8 cellular contexts compared by ENCODE assay signal in genomic region chr1:22641906-22642636, GRCh38. TPM values are rescaled to one million over a fixed set of nuclear protein-coding genes. Genes with fewer than 3 reads are reported as not detected.
DNase-seq lines count a peak whose midpoint lies in the region; ATAC-seq, FAIRE-seq and TF ChIP-seq lines count a peak whose summit lies in the region.

No MANE protein-coding gene starts in this region.

- WGBS in gastroesophageal sphincter (ENCODE audit: low coverage in 1 of 2), 2 donors = 0 to 40% methylated on average over 1 to 2 of the region's 18 CpGs
- 6 to 8% methylated on average over 16 to 18 of the region's 18 CpGs for WGBS in pancreas, 2 donors

- TF ChIP-seq CTCF in gastroesophageal sphincter (IDR thresholded peaks at IDR 0.05) = peak in 3 of 4 experiments; percentile 90 to 95 (median 91)
- peak; percentile 80 to 91 (median 88) for TF ChIP-seq CTCF in pancreas (IDR thresholded peaks at IDR 0.05)
- peak; percentile 97 for TF ChIP-seq CTCF in type B pancreatic cell (conservative IDR thresholded peaks at IDR 0.05)

- intact Hi-C loops in pancreas (cut with DNase I) = loop anchor here (2.0 to 10.0 kb wide), 4 partner anchors 220 to 507 kb away; no protein-coding TSS in a partner anchor

- H3K9me3 Mint-ChIP-seq in type B pancreatic cell = no peaks in the 10 kb centered on the region

- H3K36me3 Mint-ChIP-seq in type B pancreatic cell = no peaks in the 10 kb centered on the region

- TF ChIP-seq EP300 in gastroesophageal sphincter (IDR thresholded peaks at IDR 0.05) = no peak

- H3K27ac ChIP-seq in SJCRH30 (no peak overlapping the region), gastroesophageal sphincter (no peak overlapping the region), pancreas (no peak overlapping the region)

- H3K27me3 ChIP-seq in SJCRH30 (peaks cover 15% of the 10 kb centered on the region), gastroesophageal sphincter (peaks cover 72% of the 10 kb centered on the region), pancreas (no peaks in the 10 kb centered on the region)

- no peak overlapping the region for H3K27ac Mint-ChIP-seq in type B pancreatic cell

- no peak overlapping the region for H3K4me3 Mint-ChIP-seq in type B pancreatic cell

- H3K4me1 Mint-ChIP-seq in type B pancreatic cell (ENCODE audit: unreplicated experiment) = no peaks in the 10 kb centered on the region

- TF ChIP-seq POLR2A in gastroesophageal sphincter (IDR thresholded peaks at IDR 0.05) = no peak

- H3K4me1 ChIP-seq in SJCRH30 (no peaks in the 10 kb centered on the region), gastroesophageal sphincter (peaks cover 0 to 10% (median 0%) of the 10 kb centered on the region in 3 donors), pancreas (peaks cover 0 to 4% (median 0%) of the 10 kb centered on the region in 3 donors)

- peak; percentile 76 for ATAC-seq in gastroesophageal sphincter
- peak; percentile 78 to 94 (median 93) for ATAC-seq in pancreas
- ATAC-seq in GM18520 (IDR thresholded peaks at IDR 0.05; ENCODE audit: unreplicated experiment) = no peak

- H3K36me3 ChIP-seq in SJCRH30 = no peaks in the 10 kb centered on the region
- H3K36me3 ChIP-seq in gastroesophageal sphincter = no peaks in the 10 kb centered on the region
- H3K36me3 ChIP-seq in pancreas = no peaks in the 10 kb centered on the region

- DNase-seq in COLO668 (lab: John Stamatoyannopoulos, UW; ENCODE audit: unreplicated experiment) = peak; percentile 85
- peak; percentile 62 for DNase-seq in HTR-8/SVneo (ENCODE audit: insufficient read length, low spot score)
- DNase-seq in SJCRH30 = peak; percentile 79 to 85
- DNase-seq in activated gamma-delta T cell treated with anti-CD3 and anti-CD28 coated beads, Interleukin-2, amount 50 U/mL, for 16 hours (ENCODE audit: low read depth) = peak; percentile 50
- peak; percentile 74 to 96 (median 91) for DNase-seq in pancreas
- peak; percentile 84 for DNase-seq in type B pancreatic cell (ENCODE audit: extremely low spot score, unreplicated experiment)

- peak; percentile 74 for FAIRE-seq in HTR-8/SVneo (lab: Jason Lieb, UNC)
- FAIRE-seq in pancreas (lab: Jason Lieb, UNC) = no peak

- H3K4me3 ChIP-seq in SJCRH30 (no peak overlapping the region), gastroesophageal sphincter (no peak overlapping the region), pancreas (no peak overlapping the region)

- peaks cover 22% of the 10 kb centered on the region for H3K27me3 Mint-ChIP-seq in type B pancreatic cell

- H3K9me3 ChIP-seq in SJCRH30 (replicated peaks) = no peaks in the 10 kb centered on the region
- H3K9me3 ChIP-seq in gastroesophageal sphincter = no peaks in the 10 kb centered on the region
- H3K9me3 ChIP-seq in pancreas = no peaks in the 10 kb centered on the region

RNA-seq across cellular contexts. Expression of gene C1QC, which starts 1.4 kb away (rescaled TPM):
- not detected in 2 replicates for total RNA-seq in SJCRH30 (2014; rRNA removed; shearing (Covaris generic))
- total RNA-seq in gastroesophageal sphincter (100 to 1,000 TPM in 2 of 4 donors, 10 to 100 TPM in 2; 23.0 to 395 (median 169) TPM), pancreas (100 to 1,000 TPM in 1 of 6 donors, 10 to 100 TPM in 3, 1 to 10 TPM in 2; 5.5 to 138 (median 37.9) TPM), type B pancreatic cell (ENCODE audit: low replicate concordance) (not detected in 2 replicates)
- 10 to 100 TPM in 1 of 2 donors, 1 to 10 TPM in 1; 8.5 to 13.6 TPM for polyA plus RNA-seq in pancreas

RNA-seq across cellular contexts. Expression of gene C1QA, which starts 5.6 kb away (rescaled TPM):
- 0.08 and 0.35 TPM in 2 replicates for total RNA-seq in SJCRH30 (2014; rRNA removed; shearing (Covaris generic))
- total RNA-seq in gastroesophageal sphincter = 100 to 1,000 TPM in 3 of 4 donors, 10 to 100 TPM in 1; 22.6 to 453 (median 190) TPM
- 100 to 1,000 TPM in 1 of 6 donors, 10 to 100 TPM in 3, 1 to 10 TPM in 2; 3.3 to 115 (median 26.8) TPM for total RNA-seq in pancreas
- 10 to 100 TPM; 18.5 to 19.5 TPM for polyA plus RNA-seq in pancreas
- total RNA-seq in type B pancreatic cell (ENCODE audit: low replicate concordance) = 0.69 TPM in 1 of 2 replicates, not detected in the other

RNA-seq across cellular contexts. Expression of gene C1QB, which starts 11.0 kb away (rescaled TPM):
- total RNA-seq in SJCRH30 (2014; rRNA removed; shearing (Covaris generic)) = not detected in 2 replicates
- total RNA-seq in gastroesophageal sphincter = 100 to 1,000 TPM in 3 of 4 donors, 10 to 100 TPM in 1; 37.0 to 607 (median 249) TPM
- 100 to 1,000 TPM in 1 of 6 donors, 10 to 100 TPM in 3, 1 to 10 TPM in 2; 4.2 to 145 (median 36.6) TPM for total RNA-seq in pancreas
- polyA plus RNA-seq in pancreas = 10 to 100 TPM; 15.1 to 17.0 TPM
- not detected in 2 replicates for total RNA-seq in type B pancreatic cell (ENCODE audit: low replicate concordance)
